ENCODE assay signal across 8 cellular contexts in genomic region chr19:12881172-12881808, GRCh38. TPM values are rescaled to one million over a fixed set of nuclear protein-coding genes. Genes with fewer than 3 reads are reported as not detected.
DNase-seq lines count a peak whose midpoint lies in the region; ATAC-seq and TF ChIP-seq lines count a peak whose summit lies in the region.

Gene DNASE2 (minus strand): TSS chr19:12881449. CDS start chr19:12881375, 74 bp downstream.

- intact Hi-C loops in activated CD4-positive, alpha-beta T cell treated with anti-CD3 and anti-CD28 coated beads for 36 hours (cut with DNase I, micrococcal nuclease), result loop anchor here in 1 of 2 experiments (1.0 kb wide), 1 partner anchor 10 kb away; the partner anchor contains the start of gene GCDH

- H3K4me3 Mint-ChIP-seq in activated CD4-positive, alpha-beta T cell treated with anti-CD3 and anti-CD28 coated beads for 36 hours, result peak within 1 kb of the TSS; percentile 88
- peak within 1 kb of the TSS; percentile 85 for H3K4me3 Mint-ChIP-seq in chondrocyte (ENCODE audit: unreplicated experiment)

- no peaks in the 10 kb centered on the region for H3K27me3 Mint-ChIP-seq in activated CD4-positive, alpha-beta T cell treated with anti-CD3 and anti-CD28 coated beads for 36 hours
- peaks cover 15% of the 10 kb centered on the region for H3K27me3 Mint-ChIP-seq in chondrocyte (ENCODE audit: low read depth)

- peaks cover 12% of the 10 kb centered on the region for H3K36me3 Mint-ChIP-seq in activated CD4-positive, alpha-beta T cell treated with anti-CD3 and anti-CD28 coated beads for 36 hours (ENCODE audit: low read depth)
- peaks cover 8% of the 10 kb centered on the region for H3K36me3 Mint-ChIP-seq in chondrocyte (ENCODE audit: low read depth)

- POLR2A ChIA-PET in activated CD4-positive, alpha-beta T cell treated with anti-CD3 and anti-CD28 coated beads for 36 hours (lab: Charles Lee), result interaction anchor here (0.7 kb wide), 1 partner anchor 9 kb away, joined by 4 read pairs; the partner anchor contains the start of gene GCDH

- DNase-seq in AG09309 (ENCODE audit: low read depth), result peak; percentile 61
- DNase-seq in NCI-H446 treated with DMSO at 0.1 percent for 48 hours (lab: John Stamatoyannopoulos, UW), result peak; percentile 95
- peak; percentile 96 for DNase-seq in activated CD4-positive, alpha-beta T cell treated with anti-CD3 and anti-CD28 coated beads for 36 hours
- peak; percentile 97 for DNase-seq in chondrocyte (ENCODE audit: low spot score)
- peak; percentile 72 for DNase-seq in kidney glomerular epithelial cell (lab: John Stamatoyannopoulos, UW)
- DNase-seq in stimulated activated CD4-positive, alpha-beta T cell treated with anti-CD3 and anti-CD28 coated beads, Interleukin-1b, Interleukin-23, amount 100 ng/mL, for 1 hour (ENCODE audit: low read depth in 2 of 2), result peak; percentile 67 to 73

- ATAC-seq in GM19035 (IDR thresholded peaks at IDR 0.05; ENCODE audit: unreplicated experiment) (peak; percentile 77), HG03342 (IDR thresholded peaks at IDR 0.05; ENCODE audit: unreplicated experiment) (peak; percentile 72)
- peak; percentile 75 for ATAC-seq in activated CD4-positive, alpha-beta T cell treated with anti-CD3 and anti-CD28 coated beads for 36 hours

- CTCF ChIA-PET in activated CD4-positive, alpha-beta T cell treated with anti-CD3 and anti-CD28 coated beads for 36 hours (lab: Charles Lee), result interaction anchor here (1.3 to 2.6 kb wide), 3 partner anchors 10 to 84 kb away, joined by 4 to 10 read pairs (median 5); partner anchors contain the start of gene GCDH

- H3K4me1 Mint-ChIP-seq in activated CD4-positive, alpha-beta T cell treated with anti-CD3 and anti-CD28 coated beads for 36 hours, result peaks cover 24% of the 10 kb centered on the region
- H3K4me1 Mint-ChIP-seq in chondrocyte (ENCODE audit: low read depth), result peaks cover 17% of the 10 kb centered on the region

- peaks cover 4% of the 10 kb centered on the region for H3K9me3 Mint-ChIP-seq in activated CD4-positive, alpha-beta T cell treated with anti-CD3 and anti-CD28 coated beads for 36 hours (ENCODE audit: low read depth)
- H3K9me3 Mint-ChIP-seq in chondrocyte (ENCODE audit: low read depth), result no peaks in the 10 kb centered on the region

- TF ChIP-seq CTCF in AG09309 (IDR thresholded peaks at IDR 0.05; ENCODE audit: control insufficient read depth, insufficient read depth, low read depth, low read length, missing control alignments) (no peak), chondrocyte (IDR thresholded peaks at IDR 0.05) (no peak)

- H3K27ac Mint-ChIP-seq in activated CD4-positive, alpha-beta T cell treated with anti-CD3 and anti-CD28 coated beads for 36 hours, result peak within 1 kb of the TSS; percentile 82
- H3K27ac Mint-ChIP-seq in chondrocyte (ENCODE audit: unreplicated experiment), result peak within 1 kb of the TSS; percentile 85

- peak within 1 kb of the TSS; percentile 94 for H3K4me3 ChIP-seq in AG09309 (ENCODE audit: control insufficient read depth, low read depth, low read length)

RNA-seq across cellular contexts. Expression of gene DNASE2, which starts in this region (rescaled TPM):
- 10 to 100 TPM; 22.5 to 24.3 TPM for total RNA-seq in activated CD4-positive, alpha-beta T cell treated with anti-CD3 and anti-CD28 coated beads for 36 hours
- 36.6 to 52.8 TPM (median 50.9 TPM) in 3 replicates for total RNA-seq in chondrocyte

Comparison
In these comparisons a context has a peak if more than half of its experiments do, and no peak if none do; other contexts are left out.
1. Peak in every context shown above with its lines: DNase-seq, ATAC-seq and H3K4me3 ChIP-seq.